In genomic region chr15:78906310-78906608, GRCh38 we compare ENCODE assay signal across 10 cellular contexts. TPM values are rescaled to one million over a fixed set of nuclear protein-coding genes. Genes with fewer than 3 reads are reported as not detected.
A peak's percentile ranks its signal among the peaks of the same experiment; 100 is the strongest.
DNase-seq lines count a peak whose midpoint lies in the region; ATAC-seq and TF ChIP-seq lines count a peak whose summit lies in the region.
"Had no signal": no experiment of that assay in that cellular context is flagged by ENCODE, and none has a peak within 500 bp of the region (broad histone marks: within the 10 kb centered on the region; RNA-seq: fewer than 3 reads in every experiment).

No MANE protein-coding gene starts in this region.

- intact Hi-C loops in left cardiac atrium (cut with DNase I), result loop anchor here in 1 of 2 donors (5.0 kb wide), 1 partner anchor 71 kb away; no protein-coding TSS in a partner anchor
- intact Hi-C loops in tibial artery (cut with DNase I; ENCODE audit: low total_unique reads), result loop anchor here (10.0 kb wide), 1 partner anchor 279 kb away; no protein-coding TSS in a partner anchor

- H3K36me3 ChIP-seq in tibial artery, result peaks cover 64 to 89% (median 84%) of the 10 kb centered on the region in 3 donors

- 0 out of 2 replicates have a peak overlapping the region, but pooled peaks have one; percentile 3 for H3K27ac Mint-ChIP-seq in WTC11
- H3K27ac Mint-ChIP-seq: activated CD8-positive, alpha-beta T cell treated with anti-CD3 and anti-CD28 coated beads, Interleukin-2, amount 10 ng/mL, durations not matched to agents 7 days and 5 days had no signal

- no peak overlapping the region for H3K4me3 ChIP-seq in tibial artery

- peaks cover 58% of the 10 kb centered on the region for H3K36me3 Mint-ChIP-seq in WTC11

- H3K9me3 ChIP-seq in tibial artery, result no peaks in the 10 kb centered on the region

- POLR2A ChIA-PET in WTC11 (lab: Charles Lee), result interaction anchor here (0.6 kb wide), 1 partner anchor 20 kb away, joined by 4 read pairs; no protein-coding TSS in a partner anchor

- peaks cover 26% of the 10 kb centered on the region for H3K4me1 Mint-ChIP-seq in WTC11

- no peak for ATAC-seq in WTC11
- ATAC-seq in left cardiac atrium, result peak; percentile 31 to 57
- ATAC-seq in GM21367 (IDR thresholded peaks at IDR 0.05; ENCODE audit: unreplicated experiment), result no peak
- no peak for ATAC-seq in GM19324 (IDR thresholded peaks at IDR 0.05; ENCODE audit: low FRiP score, unreplicated experiment)
- ATAC-seq: activated CD8-positive, alpha-beta T cell treated with anti-CD3 and anti-CD28 coated beads, Interleukin-2, amount 10 ng/mL, durations not matched to agents 7 days and 5 days had no signal

- CTCF ChIA-PET in WTC11 (lab: Charles Lee), result interaction anchor here (0.6 to 8.0 kb wide), 5 partner anchors 10 to 480 kb away, joined by 3 to 149 read pairs (median 12); no protein-coding TSS in a partner anchor

- H3K27me3 Mint-ChIP-seq in WTC11 (ENCODE audit: low read depth), result no peaks in the 10 kb centered on the region

- no peaks in the 10 kb centered on the region for H3K27me3 ChIP-seq in tibial artery

- TF ChIP-seq CTCF in WTC11 (IDR thresholded peaks at IDR 0.05) (no peak), tibial artery (IDR thresholded peaks at IDR 0.05) (no peak)

- H3K9me3 Mint-ChIP-seq in WTC11, result no peaks in the 10 kb centered on the region

- no peak overlapping the region for H3K4me3 Mint-ChIP-seq in WTC11
- H3K4me3 Mint-ChIP-seq: activated CD8-positive, alpha-beta T cell treated with anti-CD3 and anti-CD28 coated beads, Interleukin-2, amount 10 ng/mL, durations not matched to agents 7 days and 5 days had no signal

- peak overlapping the region; percentile 40 to 41 for H3K27ac ChIP-seq in tibial artery

- H3K4me1 ChIP-seq in tibial artery, result peaks cover 0 to 69% (median 15%) of the 10 kb centered on the region in 4 donors

- DNase-seq in NCI-H2196 (lab: John Stamatoyannopoulos, UW; ENCODE audit: unreplicated experiment) (peak; percentile 9), NCI-H2196 treated with DMSO at 0.1 percent for 48 hours (lab: John Stamatoyannopoulos, UW; ENCODE audit: unreplicated experiment) (no peak), WTC11 (ENCODE audit: low spot score) (no peak), left cardiac atrium (peak; percentile 60), tibial artery (peak; percentile 72 to 79)
- DNase-seq in activated naive CD4-positive, alpha-beta T cell treated with Interleukin-2 at 50 U/mL for 16 hours, result no peak
- DNase-seq: activated CD8-positive, alpha-beta T cell treated with anti-CD3 and anti-CD28 coated beads, Interleukin-2, amount 10 ng/mL, durations not matched to agents 7 days and 5 days; AML-193 had no signal

TF ChIP-seq in WTC11, 78 proteins besides CTCF, POLR2A, EP300 and RAD21:
- TF ChIP-seq MXD4 (CRISPR knock-in tag; IDR thresholded peaks at IDR 0.05; ENCODE audit: borderline replicate concordance) (no peak), IRF1 (CRISPR knock-in tag; IDR thresholded peaks at IDR 0.05) (no peak), KAT7 (CRISPR knock-in tag; IDR thresholded peaks at IDR 0.05; ENCODE audit: borderline replicate concordance) (no peak)

RNA-seq across cellular contexts. Expression of gene MORF4L1, which starts 33.6 kb away (rescaled TPM):
- total RNA-seq in WTC11 (2021), result 487 to 511 TPM (median 503 TPM) in 3 replicates
- total RNA-seq in left cardiac atrium, result 100 to 1,000 TPM; 306 to 401 TPM

RNA-seq across cellular contexts. Expression of gene CTSH, which starts 38.6 kb away (rescaled TPM):
- 20.4 to 31.8 TPM (median 31.1 TPM) in 3 replicates for total RNA-seq in WTC11 (2021)
- total RNA-seq in left cardiac atrium, result 10 to 100 TPM; 41.6 to 74.3 TPM

Comparison
In these comparisons a context has a peak if more than half of its experiments do, and no peak if none do; other contexts are left out.
1. DNase-seq: peak in NCI-H2196 (single experiment), left cardiac atrium (single experiment) and tibial artery (2 of 2); none in NCI-H2196 treated with DMSO at 0.1 percent for 48 hours (single experiment), WTC11 (single experiment) and activated naive CD4-positive, alpha-beta T cell treated with Interleukin-2 at 50 U/mL for 16 hours (single experiment).
2. ATAC-seq: peak in left cardiac atrium (2 of 2); none in WTC11 (single experiment), GM21367 (single experiment) and GM19324 (single experiment).